In the genomic region with DNA sequence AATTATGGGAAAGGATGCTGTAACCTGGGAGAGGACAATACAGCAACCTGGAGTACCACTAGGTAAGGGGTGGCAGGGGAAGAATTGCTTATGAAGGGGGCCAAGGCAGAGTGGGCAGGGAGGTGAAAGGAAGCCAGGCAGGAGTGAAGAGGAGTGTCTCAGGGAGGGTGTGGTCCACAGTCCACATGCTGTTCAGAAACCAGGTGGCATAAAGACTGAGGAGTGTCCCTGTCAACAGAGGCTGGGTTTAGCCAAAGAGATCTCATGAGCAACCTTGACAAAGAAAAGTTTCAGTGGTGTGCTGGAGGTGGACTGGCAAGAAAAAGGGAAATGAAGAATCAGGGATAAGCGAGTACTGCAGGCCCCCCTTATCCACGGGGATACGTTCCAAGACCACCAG, we compare ENCODE assay signal across 37 cellular contexts.
"Had no signal": no experiment of that assay in that cellular context is flagged by ENCODE, and none has a peak within 500 bp of the region (broad histone marks: within the 10 kb centered on the region; RNA-seq: fewer than 3 reads in every experiment).

No MANE protein-coding gene starts in this region.

- H3K4me1 ChIP-seq: ascending aorta, breast epithelium, esophagus squamous epithelium, gastroesophageal sphincter had no signal

- H3K4me1 Mint-ChIP-seq: activated B cell treated with CpG ODN at 0.5 μM for 24 hours; activated CD8-positive, alpha-beta memory T cell treated with anti-CD3 and anti-CD28 coated beads, Interleukin-2, amount 10 ng/mL, durations not matched to agents 7 days and 5 days; activated naive CD4-positive, alpha-beta T cell treated with anti-CD3 and anti-CD28 coated beads, Interleukin-2, amount 10 ng/mL, durations not matched to agents 7 days and 5 days; activated naive CD8-positive, alpha-beta T cell treated with anti-CD3 and anti-CD28 coated beads, Interleukin-2, amount 10 ng/mL, durations not matched to agents 7 days and 5 days; brain; T-helper 17 cell had no signal

- H3K4me3 ChIP-seq: ascending aorta, breast epithelium, cardiac muscle cell, coronary artery, dorsolateral prefrontal cortex, esophagus squamous epithelium, gastroesophageal sphincter had no signal

- H3K27ac ChIP-seq: ascending aorta, breast epithelium, cardiac muscle cell, coronary artery, dorsolateral prefrontal cortex, epithelial cell of prostate, esophagus squamous epithelium, gastroesophageal sphincter, WERI-Rb-1 had no signal

- FAIRE-seq: endometrium, endothelial cell of umbilical vein had no signal

- H3K36me3 Mint-ChIP-seq: activated CD8-positive, alpha-beta memory T cell treated with anti-CD3 and anti-CD28 coated beads, Interleukin-2, amount 10 ng/mL, durations not matched to agents 7 days and 5 days; activated naive CD4-positive, alpha-beta T cell treated with anti-CD3 and anti-CD28 coated beads, Interleukin-2, amount 10 ng/mL, durations not matched to agents 7 days and 5 days; activated naive CD4-positive, alpha-beta T cell treated with anti-CD3 and anti-CD28 coated beads, Interleukin-2, amount 50 U/mL, for 72 hours; activated naive CD8-positive, alpha-beta T cell treated with anti-CD3 and anti-CD28 coated beads, Interleukin-2, amount 10 ng/mL, durations not matched to agents 7 days and 5 days; brain had no signal

- H3K9me3 ChIP-seq: ascending aorta, breast epithelium, esophagus squamous epithelium, gastroesophageal sphincter had no signal

- DNase-seq: activated B cell treated with CpG ODN at 0.5 μM for 24 hours; activated CD4-positive, alpha-beta T cell treated with anti-CD3 and anti-CD28 coated beads for 48 hours; activated CD4-positive, alpha-beta T cell treated with anti-CD3 and anti-CD28 coated beads, Interleukin-2, amount 50 U/mL, for 1 hour; activated CD4-positive, alpha-beta T cell treated with anti-CD3 and anti-CD28 coated beads, Interleukin-2, amount 50 U/mL, for 48 hours; activated CD8-positive, alpha-beta memory T cell treated with anti-CD3 and anti-CD28 coated beads, Interleukin-2, amount 10 ng/mL, durations not matched to agents 7 days and 5 days; activated CD8-positive, alpha-beta memory T cell treated with anti-CD3 and anti-CD28 coated beads, Interleukin-2, amount 50 U/mL, for 4 hours; activated CD8-positive, alpha-beta T cell treated with anti-CD3 and anti-CD28 coated beads for 36 hours; activated gamma-delta T cell; activated naive CD4-positive, alpha-beta T cell; activated naive CD4-positive, alpha-beta T cell treated with anti-CD3 and anti-CD28 coated beads, Interleukin-2, amount 10 ng/mL, durations not matched to agents 7 days and 5 days; activated naive CD8-positive, alpha-beta T cell treated with anti-CD3 and anti-CD28 coated beads, Interleukin-2, amount 10 ng/mL, durations not matched to agents 7 days and 5 days; activated T-cell treated with anti-CD3 and anti-CD28 coated beads, Interleukin-2, amount 50 U/mL, for 1 hour; activated T-cell treated with anti-CD3 and anti-CD28 coated beads, Interleukin-2, amount 50 U/mL, for 72 hours; central memory CD4-positive, alpha-beta T cell; cerebellar nuclear complex; dorsolateral prefrontal cortex; effector CD4-positive, alpha-beta T cell; effector memory CD8-positive, alpha-beta T cell; esophagus squamous epithelium; foreskin melanocyte; T-helper 1 cell; T-helper 17 cell; T1000; WERI-Rb-1 had no signal

- H3K27me3 ChIP-seq: ascending aorta, breast epithelium, cardiac muscle cell had no signal

- H3K4me3 Mint-ChIP-seq: activated B cell treated with CpG ODN at 0.5 μM for 24 hours; activated CD8-positive, alpha-beta memory T cell treated with anti-CD3 and anti-CD28 coated beads, Interleukin-2, amount 10 ng/mL, durations not matched to agents 7 days and 5 days; activated CD8-positive, alpha-beta T cell treated with anti-CD3 and anti-CD28 coated beads for 36 hours; activated naive CD4-positive, alpha-beta T cell treated with anti-CD3 and anti-CD28 coated beads, Interleukin-2, amount 10 ng/mL, durations not matched to agents 7 days and 5 days; activated naive CD8-positive, alpha-beta T cell treated with anti-CD3 and anti-CD28 coated beads, Interleukin-2, amount 10 ng/mL, durations not matched to agents 7 days and 5 days; activated T-cell treated with anti-CD3 and anti-CD28 coated beads, Interleukin-2, amount 50 U/mL, for 72 hours; brain; dendritic cell treated with granulocyte-macrophage colony-stimulating factor and Interleukin-4, amounts not matched to agents 40 ng/mL and 50 ng/mL, for 4 days; effector memory CD8-positive, alpha-beta T cell; T-helper 17 cell; T-helper 2 cell treated with Interferon-gamma antibody and Interleukin-4, amounts not matched to agents 5 μg/mL and 100 μg/mL, for 36 hours had no signal

- H3K36me3 ChIP-seq: ascending aorta, breast epithelium, cardiac muscle cell, esophagus squamous epithelium, gastroesophageal sphincter, WERI-Rb-1 had no signal

- ATAC-seq: activated CD4-positive, CD25-positive, alpha-beta regulatory T cell treated with anti-CD3 and anti-CD28 coated beads, Interleukin-2, amount 50 U/mL, for 24 hours; activated CD8-positive, alpha-beta memory T cell treated with anti-CD3 and anti-CD28 coated beads, Interleukin-2, amount 10 ng/mL, durations not matched to agents 7 days and 5 days; activated CD8-positive, alpha-beta T cell treated with anti-CD3 and anti-CD28 coated beads for 36 hours; activated naive CD4-positive, alpha-beta T cell treated with anti-CD3 and anti-CD28 coated beads, Interleukin-2, amount 50 U/mL, for 72 hours; activated T-cell treated with anti-CD3 and anti-CD28 coated beads, Interleukin-2, amount 50 U/mL, for 72 hours; effector memory CD8-positive, alpha-beta T cell; gastroesophageal sphincter; T-helper 17 cell had no signal

- H3K9me3 Mint-ChIP-seq: activated B cell treated with CpG ODN at 0.5 μM for 24 hours; activated CD8-positive, alpha-beta T cell treated with anti-CD3 and anti-CD28 coated beads for 36 hours; activated naive CD4-positive, alpha-beta T cell treated with anti-CD3 and anti-CD28 coated beads, Interleukin-2, amount 10 ng/mL, durations not matched to agents 7 days and 5 days; activated naive CD4-positive, alpha-beta T cell treated with anti-CD3 and anti-CD28 coated beads, Interleukin-2, amount 50 U/mL, for 72 hours; activated naive CD8-positive, alpha-beta T cell treated with anti-CD3 and anti-CD28 coated beads, Interleukin-2, amount 10 ng/mL, durations not matched to agents 7 days and 5 days; activated T-cell treated with anti-CD3 and anti-CD28 coated beads, Interleukin-2, amount 50 U/mL, for 72 hours; brain; dendritic cell treated with granulocyte-macrophage colony-stimulating factor and Interleukin-4, amounts not matched to agents 40 ng/mL and 50 ng/mL, for 4 days; effector memory CD8-positive, alpha-beta T cell; T-helper 2 cell treated with Interferon-gamma antibody and Interleukin-4, amounts not matched to agents 5 μg/mL and 100 μg/mL, for 36 hours had no signal

- H3K27ac Mint-ChIP-seq: activated B cell treated with CpG ODN at 0.5 μM for 24 hours; activated CD8-positive, alpha-beta memory T cell treated with anti-CD3 and anti-CD28 coated beads, Interleukin-2, amount 10 ng/mL, durations not matched to agents 7 days and 5 days; activated CD8-positive, alpha-beta T cell treated with anti-CD3 and anti-CD28 coated beads for 36 hours; activated naive CD4-positive, alpha-beta T cell treated with anti-CD3 and anti-CD28 coated beads, Interleukin-2, amount 10 ng/mL, durations not matched to agents 7 days and 5 days; activated naive CD4-positive, alpha-beta T cell treated with anti-CD3 and anti-CD28 coated beads, Interleukin-2, amount 50 U/mL, for 72 hours; activated naive CD8-positive, alpha-beta T cell treated with anti-CD3 and anti-CD28 coated beads, Interleukin-2, amount 10 ng/mL, durations not matched to agents 7 days and 5 days; activated T-cell treated with anti-CD3 and anti-CD28 coated beads, Interleukin-2, amount 50 U/mL, for 72 hours; brain; dendritic cell treated with granulocyte-macrophage colony-stimulating factor and Interleukin-4, amounts not matched to agents 40 ng/mL and 50 ng/mL, for 4 days; effector memory CD8-positive, alpha-beta T cell; T-helper 17 cell; T-helper 2 cell treated with Interferon-gamma antibody and Interleukin-4, amounts not matched to agents 5 μg/mL and 100 μg/mL, for 36 hours had no signal
